In genomic region chr20:53070224-53070623, GRCh38 we compare ENCODE assay signal across 13 cellular contexts.
"Had no signal": no experiment of that assay in that cellular context is flagged by ENCODE, and none has a peak within 500 bp of the region (broad histone marks: within the 10 kb centered on the region; RNA-seq: fewer than 3 reads in every experiment).

No MANE protein-coding gene starts in this region.

- H3K4me3 ChIP-seq: body of pancreas, hepatocyte had no signal

- H3K27ac ChIP-seq: body of pancreas, hepatocyte, neutrophil had no signal

- H3K4me2 ChIP-seq: hepatocyte had no signal

- H3K27ac Mint-ChIP-seq: activated CD8-positive, alpha-beta T cell treated with anti-CD3 and anti-CD28 coated beads for 36 hours; WTC11 had no signal

- H3K9me3 ChIP-seq: neutrophil had no signal

- H3K27me3 ChIP-seq: body of pancreas, hepatocyte had no signal

- H3K4me3 Mint-ChIP-seq: activated CD8-positive, alpha-beta T cell treated with anti-CD3 and anti-CD28 coated beads for 36 hours; central memory CD8-positive, alpha-beta T cell; WTC11 had no signal

- H3K36me3 ChIP-seq: neutrophil had no signal

- H3K4me1 Mint-ChIP-seq: central memory CD8-positive, alpha-beta T cell had no signal

- H3K79me2 ChIP-seq: hepatocyte had no signal

- DNase-seq: activated CD8-positive, alpha-beta memory T cell treated with anti-CD3 and anti-CD28 coated beads, Interleukin-2, amount 50 U/mL, for 48 hours; activated effector memory CD4-positive, alpha-beta T cell treated with anti-CD3 and anti-CD28 coated beads, Interleukin-2, amount 50 U/mL, for 16 hours; body of pancreas; cortex of kidney; effector CD8-positive, alpha-beta T cell; erythroblast; kidney; left ventricle myocardium superior had no signal

- H3K4me1 ChIP-seq: body of pancreas had no signal
